ENCODE assay signal across 28 cellular contexts in the genomic region with DNA sequence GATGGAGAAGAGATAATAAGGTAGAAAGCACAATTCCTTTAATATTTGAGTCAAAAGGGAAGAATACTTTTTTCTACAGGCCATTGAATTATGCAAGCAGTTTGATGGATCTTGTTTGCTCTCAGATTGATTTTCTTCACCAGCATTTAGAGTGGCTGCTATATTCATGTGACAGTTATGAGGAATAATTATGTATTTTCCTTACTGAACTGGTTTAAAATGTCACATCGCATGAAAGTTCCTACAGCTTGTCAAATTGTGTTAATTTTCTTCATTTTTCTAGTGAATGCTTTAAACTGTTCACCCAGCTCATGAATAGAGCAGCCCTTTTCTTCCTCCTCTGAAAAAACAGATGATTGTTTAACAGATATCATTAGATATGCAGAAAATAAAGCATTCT.
"Had no signal": no experiment of that assay in that cellular context is flagged by ENCODE, and none has a peak within 500 bp of the region (broad histone marks: within the 10 kb centered on the region; RNA-seq: fewer than 3 reads in every experiment).

No MANE protein-coding gene starts in this region.

- H3K4me3 ChIP-seq: colonic mucosa, coronary artery, dorsolateral prefrontal cortex, esophagus muscularis mucosa, esophagus squamous epithelium, gastrocnemius medialis, gastroesophageal sphincter, heart left ventricle, heart right ventricle had no signal

- H3K9me3 ChIP-seq: colonic mucosa had no signal

- H3K36me3 ChIP-seq: colonic mucosa, esophagus muscularis mucosa, esophagus squamous epithelium, gastrocnemius medialis, gastroesophageal sphincter, heart left ventricle, heart right ventricle had no signal

- H3K4me1 ChIP-seq: colonic mucosa, esophagus muscularis mucosa, esophagus squamous epithelium, gastrocnemius medialis, gastroesophageal sphincter, heart left ventricle, heart right ventricle had no signal

- DNase-seq: colonic mucosa; cortex of kidney; dermis blood vessel endothelial cell; dorsolateral prefrontal cortex; effector CD4-positive, alpha-beta T cell; effector CD8-positive, alpha-beta T cell; effector memory CD4-positive, alpha-beta T cell; effector memory CD8-positive, alpha-beta T cell; endodermal cell; erythroblast; esophagus squamous epithelium; foreskin fibroblast; foreskin keratinocyte; foreskin melanocyte; gastrocnemius medialis; glutamatergic neuron; head of caudate nucleus; heart left ventricle; heart right ventricle had no signal

- H3K27ac ChIP-seq: colonic mucosa, coronary artery, dorsolateral prefrontal cortex, epithelial cell of prostate, esophagus muscularis mucosa, esophagus squamous epithelium, foreskin keratinocyte, gastrocnemius medialis, gastroesophageal sphincter, heart left ventricle, heart right ventricle had no signal

- H3K27me3 ChIP-seq: colonic mucosa, dorsolateral prefrontal cortex, esophagus muscularis mucosa, esophagus squamous epithelium, foreskin keratinocyte, gastrocnemius medialis, gastroesophageal sphincter, heart left ventricle, heart right ventricle had no signal

- ATAC-seq: effector memory CD8-positive, alpha-beta T cell; esophagus mucosa; foreskin keratinocyte; gastrocnemius medialis; gastroesophageal sphincter; heart left ventricle; heart right ventricle had no signal

- FAIRE-seq: colon, endometrium, endothelial cell of umbilical vein, frontal cortex had no signal
